30 cellular contexts compared by ENCODE assay signal in the genomic region with DNA sequence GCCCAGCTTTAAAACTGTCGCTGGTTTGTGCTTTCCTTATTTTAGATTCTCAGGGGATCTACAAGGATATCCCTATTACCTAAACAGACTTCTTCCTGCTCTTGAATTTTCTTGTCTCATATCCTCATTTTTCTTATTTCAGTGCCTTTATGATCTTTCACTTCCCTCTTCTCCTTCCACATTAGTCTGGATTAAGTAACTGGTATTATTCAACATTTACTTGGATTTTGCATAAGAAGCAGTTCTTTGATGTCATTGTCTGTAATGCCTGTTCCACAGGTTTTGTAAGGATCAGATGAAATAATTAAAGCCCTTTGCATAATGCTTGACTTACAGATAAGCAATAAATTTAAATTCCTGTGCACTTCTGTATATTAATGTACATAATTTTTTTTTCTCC. TPM values are rescaled to one million over a fixed set of nuclear protein-coding genes. Genes with fewer than 3 reads are reported as not detected.
DNase-seq lines count a peak whose midpoint lies in the region; ATAC-seq and TF ChIP-seq lines count a peak whose summit lies in the region.
"Had no signal": no experiment of that assay in that cellular context is flagged by ENCODE, and none has a peak within 500 bp of the region (broad histone marks: within the 10 kb centered on the region; RNA-seq: fewer than 3 reads in every experiment).

No MANE protein-coding gene starts in this region.

- H3K36me3 Mint-ChIP-seq in Caco-2 (ENCODE audit: insufficient read depth, unreplicated experiment) = peaks cover 64% of the 10 kb centered on the region
- H3K36me3 Mint-ChIP-seq: memory B cell had no signal

- no peaks in the 10 kb centered on the region for H3K9me3 ChIP-seq in Caco-2
- H3K9me3 ChIP-seq: pancreas, spleen, tibial artery had no signal

- no TSS peak for BruUV-seq in Caco-2 (replicated peaks; lab: Mats Ljungman, UMichigan)

- ATAC-seq in sciatic nerve = peak; percentile 42
- no peak for ATAC-seq in omental fat pad (ENCODE audit: low FRiP score)
- ATAC-seq: K562, left colon had no signal

- DNase-seq in Caco-2 (no peak), NCI-H526 treated with DMSO at 0.1 percent for 48 hours (lab: John Stamatoyannopoulos, UW) (peak; percentile 22), SKM-1 (lab: John Stamatoyannopoulos, UW; ENCODE audit: unreplicated experiment) (peak; percentile 37), sciatic nerve (ENCODE audit: low spot score) (no peak), epidermal melanocyte (ENCODE audit: insufficient read length, low spot score) (no peak), H4 (ENCODE audit: low spot score) (no peak), GM10248 (ENCODE audit: extremely low spot score) (no peak), omental fat pad (ENCODE audit: low spot score) (no peak)
- DNase-seq: activated CD4-positive, alpha-beta memory T cell treated with anti-CD3 and anti-CD28 coated beads, Interleukin-2, amount 10 ng/mL, durations not matched to agents 7 days and 5 days; activated CD8-positive, alpha-beta memory T cell treated with anti-CD3 and anti-CD28 coated beads, Interleukin-2, amount 50 U/mL, for 4 hours; activated naive CD4-positive, alpha-beta T cell treated with Interleukin-2 at 50 U/mL for 16 hours; caudate nucleus; effector CD8-positive, alpha-beta T cell; erythroblast; glutamatergic neuron; GOT3; HFFc6; left colon; NCI-H2029 treated with DMSO at 0.1 percent for 48 hours; NCI-H69; OCI-M1; pancreas; spleen; stimulated activated CD4-positive, alpha-beta T cell treated with anti-CD3 and anti-CD28 coated beads, Interleukin-2, amount 100 ng/mL, for 24 hours; tibial artery had no signal

- H3K9me3 Mint-ChIP-seq in Caco-2 (ENCODE audit: unreplicated experiment) = peaks cover 9% of the 10 kb centered on the region
- H3K9me3 Mint-ChIP-seq: activated CD4-positive, alpha-beta memory T cell treated with anti-CD3 and anti-CD28 coated beads, Interleukin-2, amount 10 ng/mL, durations not matched to agents 7 days and 5 days; HFFc6; memory B cell; neural crest cell; stimulated activated naive CD8-positive, alpha-beta T cell treated with anti-CD3 and anti-CD28 coated beads, Interleukin-15, Interleukin-2, amounts not matched to agents 100 ng/mL and 50 ng/mL, for 24 hours had no signal

- no peaks in the 10 kb centered on the region for H3K36me3 ChIP-seq in Caco-2 (ENCODE audit: control insufficient read depth, insufficient read depth, low read length)
- H3K36me3 ChIP-seq: pancreas, spleen, tibial artery had no signal

- POLR2A ChIA-PET in Caco-2 (lab: Charles Lee) = no interaction called here
- POLR2A ChIA-PET in GM10248 (lab: Yijun Ruan, JAX) = no interaction called here

- peaks cover 66% of the 10 kb centered on the region for H3K4me1 ChIP-seq in Caco-2
- H3K4me1 ChIP-seq: tibial artery had no signal

- TF ChIP-seq CTCF in Caco-2 (IDR thresholded peaks at IDR 0.05; ENCODE audit: insufficient read depth in 1 of 2, low read depth in 1 of 2, low read length in 1 of 2, severe bottlenecking in 1 of 2, unreplicated experiment in 1 of 2) = no peak
- TF ChIP-seq CTCF in GM10248 (IDR thresholded peaks at IDR 0.05; ENCODE audit: control extremely low read depth, extremely low read depth, low read depth, missing control alignments) = no peak
- no peak for TF ChIP-seq CTCF in omental fat pad (IDR thresholded peaks at IDR 0.05)

- no peaks in the 10 kb centered on the region for H3K27me3 Mint-ChIP-seq in Caco-2 (ENCODE audit: insufficient read depth, unreplicated experiment)

- no peak overlapping the region for H3K4me3 ChIP-seq in Caco-2 (ENCODE audit: low read depth, low read length)
- H3K4me3 ChIP-seq: coronary artery, K562, pancreas, spleen, tibial artery had no signal

- peaks cover 76% of the 10 kb centered on the region for H3K4me1 Mint-ChIP-seq in Caco-2 (ENCODE audit: low read depth, unreplicated experiment)
- H3K4me1 Mint-ChIP-seq: activated CD4-positive, alpha-beta memory T cell treated with anti-CD3 and anti-CD28 coated beads, Interleukin-2, amount 10 ng/mL, durations not matched to agents 7 days and 5 days had no signal

- intact Hi-C loops in Caco-2 (cut with micrococcal nuclease; ENCODE audit: unreplicated experiment) = no loop called here
- intact Hi-C loops in sciatic nerve (cut with DNase I) = no loop called here

- H3K27ac Mint-ChIP-seq in Caco-2 (ENCODE audit: unreplicated experiment) = peak overlapping the region; percentile 66
- H3K27ac Mint-ChIP-seq: activated CD4-positive, alpha-beta memory T cell treated with anti-CD3 and anti-CD28 coated beads, Interleukin-2, amount 10 ng/mL, durations not matched to agents 7 days and 5 days; HFFc6; memory B cell; stimulated activated naive CD8-positive, alpha-beta T cell treated with anti-CD3 and anti-CD28 coated beads, Interleukin-15, Interleukin-2, amounts not matched to agents 100 ng/mL and 50 ng/mL, for 24 hours had no signal

- CTCF ChIA-PET in Caco-2 (lab: Charles Lee) = no interaction called here
- CTCF ChIA-PET in GM10248 (lab: Yijun Ruan, JAX) = no interaction called here

- H3K27me3 ChIP-seq in Caco-2 (replicated peaks; ENCODE audit: control insufficient read depth, insufficient read depth, low read length) = no peaks in the 10 kb centered on the region
- H3K27me3 ChIP-seq: pancreas, tibial artery had no signal

- no peak overlapping the region for H3K4me3 Mint-ChIP-seq in Caco-2 (ENCODE audit: unreplicated experiment)
- H3K4me3 Mint-ChIP-seq: activated CD4-positive, alpha-beta memory T cell treated with anti-CD3 and anti-CD28 coated beads, Interleukin-2, amount 10 ng/mL, durations not matched to agents 7 days and 5 days; HFFc6; memory B cell; neural crest cell; stimulated activated naive CD8-positive, alpha-beta T cell treated with anti-CD3 and anti-CD28 coated beads, Interleukin-15, Interleukin-2, amounts not matched to agents 100 ng/mL and 50 ng/mL, for 24 hours had no signal

RNA-seq across cellular contexts. Expression of a gene that starts 26.5 kb away (rescaled TPM):
- total RNA-seq in Caco-2 (2022) (98.6 and 102 TPM in 2 replicates), sciatic nerve (3.0 TPM), omental fat pad (10 to 100 TPM in 3 of 4 donors, under 1 TPM in 1; 0.63 to 61.8 (median 19.5) TPM)
- total RNA-seq in H4 (2014; rRNA removed; shearing (Covaris generic)) = 15.8 and 22.3 TPM in 2 replicates

Comparison
In these comparisons a context has a peak if more than half of its experiments do, and no peak if none do; other contexts are left out.
1. DNase-seq: peak in NCI-H526 treated with DMSO at 0.1 percent for 48 hours (single experiment) and SKM-1 (single experiment); none in Caco-2 (0 of 2), sciatic nerve (single experiment), epidermal melanocyte (single experiment), H4 (single experiment), GM10248 (single experiment) and omental fat pad (single experiment).